In genomic region chr11:61787928-61788491, GRCh38 we compare ENCODE assay signal across 9 cellular contexts. TPM values are rescaled to one million over a fixed set of nuclear protein-coding genes. Genes with fewer than 3 reads are reported as not detected.
A peak's percentile ranks its signal among the peaks of the same experiment; 100 is the strongest.
DNase-seq lines count a peak whose midpoint lies in the region; ATAC-seq, FAIRE-seq and TF ChIP-seq lines count a peak whose summit lies in the region.
"Had no signal": no experiment of that assay in that cellular context is flagged by ENCODE, and none has a peak within 500 bp of the region (broad histone marks: within the 10 kb centered on the region; RNA-seq: fewer than 3 reads in every experiment).

No MANE protein-coding gene starts in this region.

- H3K79me2 ChIP-seq in astrocyte (ENCODE audit: insufficient read depth, low read length), result peaks cover 37% of the 10 kb centered on the region

- no peak overlapping the region for H2AFZ ChIP-seq in astrocyte (ENCODE audit: low read depth, low read length)

- no peak for FAIRE-seq in astrocyte (lab: Jason Lieb, UNC)

- peaks cover 22% of the 10 kb centered on the region for H3K4me1 Mint-ChIP-seq in astrocyte (ENCODE audit: low read depth, unreplicated experiment)
- H3K4me1 Mint-ChIP-seq in effector memory CD8-positive, alpha-beta T cell (ENCODE audit: low read depth in 2 of 2), result peaks cover 11 to 20% of the 10 kb centered on the region in 2 donors
- H3K4me1 Mint-ChIP-seq in CD8-positive, alpha-beta T cell (ENCODE audit: low read depth), result peaks cover 26% of the 10 kb centered on the region

- peak overlapping the region; percentile 26 for H3K27ac Mint-ChIP-seq in astrocyte (ENCODE audit: unreplicated experiment)
- peak overlapping the region in 1 of 2 donors; percentile 77 for H3K27ac Mint-ChIP-seq in effector memory CD8-positive, alpha-beta T cell
- no peak overlapping the region for H3K27ac Mint-ChIP-seq in CD8-positive, alpha-beta T cell
- H3K27ac Mint-ChIP-seq: CD4-positive, CD25-positive, alpha-beta regulatory T cell had no signal

- H3K4me1 ChIP-seq in astrocyte (ENCODE audit: insufficient read depth, low read length), result peaks cover 22% of the 10 kb centered on the region
- peaks cover 14% of the 10 kb centered on the region for H3K4me1 ChIP-seq in lower lobe of right lung
- H3K4me1 ChIP-seq in CD8-positive, alpha-beta T cell (ENCODE audit: insufficient read depth, low read length), result peaks cover 9% of the 10 kb centered on the region

- H3K27me3 Mint-ChIP-seq in astrocyte (ENCODE audit: low read depth, unreplicated experiment), result no peaks in the 10 kb centered on the region
- H3K27me3 Mint-ChIP-seq in effector memory CD8-positive, alpha-beta T cell, result no peaks in the 10 kb centered on the region
- no peaks in the 10 kb centered on the region for H3K27me3 Mint-ChIP-seq in CD8-positive, alpha-beta T cell (ENCODE audit: low read depth)
- H3K27me3 Mint-ChIP-seq: CD4-positive, CD25-positive, alpha-beta regulatory T cell had no signal

- no peak overlapping the region for H3K4me3 Mint-ChIP-seq in astrocyte (ENCODE audit: unreplicated experiment)
- no peak overlapping the region for H3K4me3 Mint-ChIP-seq in effector memory CD8-positive, alpha-beta T cell
- H3K4me3 Mint-ChIP-seq in CD8-positive, alpha-beta T cell, result no peak overlapping the region

- H3K9me3 Mint-ChIP-seq in astrocyte (ENCODE audit: unreplicated experiment), result no peaks in the 10 kb centered on the region
- no peaks in the 10 kb centered on the region for H3K9me3 Mint-ChIP-seq in effector memory CD8-positive, alpha-beta T cell
- no peaks in the 10 kb centered on the region for H3K9me3 Mint-ChIP-seq in CD8-positive, alpha-beta T cell
- H3K9me3 Mint-ChIP-seq: CD4-positive, CD25-positive, alpha-beta regulatory T cell had no signal

- peaks cover 24% of the 10 kb centered on the region for H3K36me3 Mint-ChIP-seq in astrocyte (ENCODE audit: low read depth, unreplicated experiment)
- peaks cover 28% of the 10 kb centered on the region for H3K36me3 Mint-ChIP-seq in effector memory CD8-positive, alpha-beta T cell (ENCODE audit: insufficient read depth)
- H3K36me3 Mint-ChIP-seq in CD8-positive, alpha-beta T cell, result peaks cover 75% of the 10 kb centered on the region

- no peak overlapping the region for H3K27ac ChIP-seq in astrocyte (ENCODE audit: low read depth, low read length)
- H3K27ac ChIP-seq in lower lobe of right lung, result no peak overlapping the region
- H3K27ac ChIP-seq in CD8-positive, alpha-beta T cell (ENCODE audit: low read depth, low read length), result no peak overlapping the region

- TF ChIP-seq CTCF in astrocyte (IDR thresholded peaks at IDR 0.05; ENCODE audit: insufficient read depth, low read depth, low read length) (peak; percentile 59), lower lobe of right lung (IDR thresholded peaks at IDR 0.05) (peak; percentile 35)
- TF ChIP-seq CTCF in CD8-positive, alpha-beta T cell (IDR thresholded peaks at IDR 0.05), result no peak

- intact Hi-C loops in lower lobe of right lung (cut with DNase I), result no loop called here
- intact Hi-C loops in CD8-positive, alpha-beta T cell (cut with DNase I, micrococcal nuclease), result no loop called here

- no peak overlapping the region for H3K9ac ChIP-seq in astrocyte (ENCODE audit: low read length)

- no peak for ATAC-seq in lower lobe of right lung
- no peak for ATAC-seq in effector memory CD8-positive, alpha-beta T cell (replicated peaks)
- ATAC-seq in CD8-positive, alpha-beta T cell, result no peak
- ATAC-seq in HG03097 (IDR thresholded peaks at IDR 0.05; ENCODE audit: low FRiP score, unreplicated experiment), result no peak

- peaks cover 41% of the 10 kb centered on the region for H3K36me3 ChIP-seq in MG63
- peaks cover 24% of the 10 kb centered on the region for H3K36me3 ChIP-seq in astrocyte (ENCODE audit: insufficient read depth, low read length)
- peaks cover 77% of the 10 kb centered on the region for H3K36me3 ChIP-seq in lower lobe of right lung
- H3K36me3 ChIP-seq in CD8-positive, alpha-beta T cell (ENCODE audit: insufficient read depth, low read length), result peaks cover 16% of the 10 kb centered on the region

- H4K20me1 ChIP-seq in astrocyte (ENCODE audit: insufficient read depth, low read length), result peaks cover 26% of the 10 kb centered on the region

- peak; percentile 39 for DNase-seq in NCI-H1436 (lab: John Stamatoyannopoulos, UW)
- no peak for DNase-seq in NCI-H1436 treated with DMSO at 0.1 percent for 48 hours (lab: John Stamatoyannopoulos, UW)
- peak; percentile 20 for DNase-seq in MG63
- peak; percentile 26 for DNase-seq in astrocyte (ENCODE audit: low read depth)
- DNase-seq in lower lobe of right lung, result no peak
- no peak for DNase-seq in effector memory CD8-positive, alpha-beta T cell
- no peak for DNase-seq in CD8-positive, alpha-beta T cell

- no peak overlapping the region for H3K4me2 ChIP-seq in astrocyte (ENCODE audit: low read length)

- H3K4me3 ChIP-seq in MG63 (no peak overlapping the region), astrocyte (ENCODE audit: insufficient read depth, low read depth, low read length) (no peak overlapping the region), lower lobe of right lung (no peak overlapping the region)
- no peak overlapping the region for H3K4me3 ChIP-seq in CD8-positive, alpha-beta T cell (ENCODE audit: low read depth, low read length)

- no peaks in the 10 kb centered on the region for H3K27me3 ChIP-seq in MG63
- H3K27me3 ChIP-seq in astrocyte (ENCODE audit: insufficient read depth, low read length), result no peaks in the 10 kb centered on the region
- no peaks in the 10 kb centered on the region for H3K27me3 ChIP-seq in lower lobe of right lung (ENCODE audit: low read depth)
- H3K27me3 ChIP-seq in CD8-positive, alpha-beta T cell (ENCODE audit: insufficient read depth, low read length), result no peaks in the 10 kb centered on the region

- CTCF ChIA-PET in CD8-positive, alpha-beta T cell (lab: Charles Lee), result interaction anchor here (0.5 to 6.8 kb wide), 9 partner anchors 9 to 1329 kb away, joined by 3 to 46 read pairs (median 3); no protein-coding TSS in a partner anchor

- POLR2A ChIA-PET in CD8-positive, alpha-beta T cell (lab: Charles Lee), result interaction anchor here (0.5 kb wide), 1 partner anchor 551 kb away, joined by 4 read pairs; no protein-coding TSS in a partner anchor

- H3K9me3 ChIP-seq in MG63 (no peaks in the 10 kb centered on the region), astrocyte (ENCODE audit: insufficient read depth, low read depth, low read length) (no peaks in the 10 kb centered on the region), lower lobe of right lung (no peaks in the 10 kb centered on the region)
- no peaks in the 10 kb centered on the region for H3K9me3 ChIP-seq in CD8-positive, alpha-beta T cell (ENCODE audit: low read length)

RNA-seq across cellular contexts. Expression of gene TMEM258, which starts 4.4 kb away (rescaled TPM):
- total RNA-seq in MG63 (2014; rRNA removed; shearing (Covaris generic); ENCODE audit: low replicate concordance), result 61.8 and 88.7 TPM in 2 replicates
- 97.8 and 98.6 TPM in 2 replicates for total RNA-seq in astrocyte
- total RNA-seq in lower lobe of right lung, result 104 TPM
- 10 to 100 TPM; 48.1 to 53.9 TPM for total RNA-seq in CD8-positive, alpha-beta T cell

RNA-seq across cellular contexts. Expression of gene FEN1, which starts 4.7 kb away (rescaled TPM):
- 80.9 and 85.7 TPM in 2 replicates for total RNA-seq in MG63 (2014; rRNA removed; shearing (Covaris generic); ENCODE audit: low replicate concordance)
- total RNA-seq in astrocyte, result 13.6 and 13.8 TPM in 2 replicates
- 5.4 TPM for total RNA-seq in lower lobe of right lung
- total RNA-seq in CD8-positive, alpha-beta T cell, result 10 to 100 TPM; 12.9 to 15.2 TPM

RNA-seq across cellular contexts. Expression of gene FADS1, which starts 28.8 kb away (rescaled TPM):
- 25.4 and 28.3 TPM in 2 replicates for total RNA-seq in MG63 (2014; rRNA removed; shearing (Covaris generic); ENCODE audit: low replicate concordance)
- total RNA-seq in astrocyte (56.7 and 74.6 TPM in 2 replicates), lower lobe of right lung (63.6 TPM)
- total RNA-seq in CD8-positive, alpha-beta T cell, result 1 to 10 TPM; 3.1 TPM

RNA-seq across cellular contexts. Expression of gene MYRF, which starts 35.6 kb away (rescaled TPM):
- total RNA-seq in MG63 (2014; rRNA removed; shearing (Covaris generic); ENCODE audit: low replicate concordance), result 0.23 and 1.9 TPM in 2 replicates
- total RNA-seq in astrocyte (39.5 and 53.9 TPM in 2 replicates), lower lobe of right lung (37.9 TPM)
- total RNA-seq in CD8-positive, alpha-beta T cell, result under 1 TPM; 0.62 to 0.67 TPM

RNA-seq across cellular contexts. Expression of gene FADS2, which starts 40.1 kb away (rescaled TPM):
- 8.1 and 22.6 TPM in 2 replicates for total RNA-seq in MG63 (2014; rRNA removed; shearing (Covaris generic); ENCODE audit: low replicate concordance)
- 180 and 287 TPM in 2 replicates for total RNA-seq in astrocyte
- total RNA-seq in lower lobe of right lung, result 82.0 TPM
- total RNA-seq in CD8-positive, alpha-beta T cell, result under 1 TPM; 0.31 to 0.52 TPM

Comparison
In these comparisons a context has a peak if more than half of its experiments do, and no peak if none do; other contexts are left out.
1. DNase-seq: peak in NCI-H1436 (single experiment), MG63 (single experiment) and astrocyte (single experiment); none in NCI-H1436 treated with DMSO at 0.1 percent for 48 hours (single experiment), lower lobe of right lung (single experiment), effector memory CD8-positive, alpha-beta T cell (0 of 3) and CD8-positive, alpha-beta T cell (0 of 7).